ENCODE assay signal across 24 cellular contexts in genomic region chr15:100116416-100117190, GRCh38.
DNase-seq lines count a peak whose midpoint lies in the region; ATAC-seq, FAIRE-seq and TF ChIP-seq lines count a peak whose summit lies in the region.
"Had no signal": no experiment of that assay in that cellular context is flagged by ENCODE, and none has a peak within 500 bp of the region (broad histone marks: within the 10 kb centered on the region; RNA-seq: fewer than 3 reads in every experiment).

No MANE protein-coding gene starts in this region.

- ATAC-seq in Right ventricle myocardium inferior (peak; percentile 11), gastroesophageal sphincter (no peak), GM21619 (IDR thresholded peaks at IDR 0.05; ENCODE audit: unreplicated experiment) (no peak), HG02623 (IDR thresholded peaks at IDR 0.05; ENCODE audit: unreplicated experiment) (no peak)
- ATAC-seq: A549; activated CD8-positive, alpha-beta T cell treated with anti-CD3 and anti-CD28 coated beads for 36 hours had no signal

- H3K4me3 ChIP-seq in gastroesophageal sphincter (no peak overlapping the region), neuronal stem cell (ENCODE audit: low read length in 2 of 2) (no peak overlapping the region)
- H3K4me3 ChIP-seq: A549, hepatocyte, upper lobe of left lung had no signal

- H3K27me3 ChIP-seq in gastroesophageal sphincter (no peaks in the 10 kb centered on the region), neuronal stem cell (ENCODE audit: control insufficient read depth in 3 of 3, insufficient read depth in 3 of 3, low read depth in 1 of 3, low read length in 3 of 3) (no peaks in the 10 kb centered on the region)
- H3K27me3 ChIP-seq: hepatocyte, upper lobe of left lung had no signal

- H3K9me3 ChIP-seq in gastroesophageal sphincter, result peaks cover 0 to 15% (median 0%) of the 10 kb centered on the region in 3 donors
- H3K9me3 ChIP-seq in neuronal stem cell (replicated peaks in 1 of 2; ENCODE audit: control insufficient read depth in 2 of 2, insufficient read depth in 1 of 2, low read depth in 1 of 2, low read length in 2 of 2), result peaks cover 0 to under 1% of the 10 kb centered on the region in 2 donors

- H3K4ac ChIP-seq in neuronal stem cell (ENCODE audit: low read length), result no peak overlapping the region

- intact Hi-C loops in Right ventricle myocardium inferior (cut with DNase I), result no loop called here
- intact Hi-C loops in cardiac septum (cut with DNase I), result loop anchor here (10.0 kb wide), 2 partner anchors 152 to 992 kb away; no protein-coding TSS in a partner anchor

- no peak for TF ChIP-seq EP300 in gastroesophageal sphincter (IDR thresholded peaks at IDR 0.05)

- H3K9ac ChIP-seq in neuronal stem cell (ENCODE audit: low read depth, low read length, poor library complexity), result no peak overlapping the region

- no peak overlapping the region for H2BK12ac ChIP-seq in neuronal stem cell (ENCODE audit: low read length)

- H3K27ac ChIP-seq in gastroesophageal sphincter (peak overlapping the region in 3 of 4 donors; percentile 1 to 31 (median 19)), neuronal stem cell (replicated peaks; ENCODE audit: low read length) (no peak overlapping the region)
- H3K27ac ChIP-seq: A549, hepatocyte, upper lobe of left lung had no signal

- H4K91ac ChIP-seq in neuronal stem cell (ENCODE audit: low read depth, low read length, poor library complexity), result peak overlapping the region; percentile 3

- H2AFZ ChIP-seq in neuronal stem cell (ENCODE audit: low read length), result no peak overlapping the region
- H2AFZ ChIP-seq: hepatocyte had no signal

- H2BK5ac ChIP-seq in neuronal stem cell (ENCODE audit: low read length), result no peak overlapping the region

- peak overlapping the region; percentile 54 for H2BK15ac ChIP-seq in neuronal stem cell (ENCODE audit: low read length)

- no peak for TF ChIP-seq CTCF in gastroesophageal sphincter (IDR thresholded peaks at IDR 0.05)

- peak overlapping the region; percentile 36 for H2AK5ac ChIP-seq in neuronal stem cell (ENCODE audit: low read depth, low read length)

- H3K23ac ChIP-seq in neuronal stem cell (ENCODE audit: low read depth, low read length, poor library complexity), result no peak overlapping the region

- H2BK120ac ChIP-seq in neuronal stem cell (ENCODE audit: low read depth, low read length), result no peak overlapping the region

- FAIRE-seq in urothelium cell line (lab: Jason Lieb, UNC), result no peak
- FAIRE-seq: A549 had no signal

- H3K18ac ChIP-seq in neuronal stem cell (ENCODE audit: low read length), result peak overlapping the region; percentile 60

- DNase-seq in Right ventricle myocardium inferior (ENCODE audit: missing footprints) (peak; percentile 86), cardiac septum (ENCODE audit: low spot score) (no peak), neuronal stem cell (ENCODE audit: low spot score) (no peak), urothelium cell line (ENCODE audit: low spot score) (peak; percentile 20), GF-D8 (lab: John Stamatoyannopoulos, UW) (no peak)
- DNase-seq: activated CD4-positive, CD25-positive, alpha-beta regulatory T cell; activated CD8-positive, alpha-beta T cell treated with anti-CD3 and anti-CD28 coated beads for 36 hours; activated gamma-delta T cell treated with Interleukin-2 at 50 U/mL for 16 hours; activated T-cell treated with anti-CD3 and anti-CD28 coated beads, Interleukin-2, amount 50 U/mL, for 1 hour; C1 segment of cervical spinal cord; EL; GOT3; immature natural killer cell; NCI-H1417; retina; stimulated activated CD4-positive, alpha-beta T cell treated with anti-CD3 and anti-CD28 coated beads, Interleukin-15, amount 100 ng/mL, for 24 hours; stimulated activated CD8-positive, alpha-beta memory T cell treated with anti-CD3 and anti-CD28 coated beads, Interleukin-4, amount 100 ng/mL, for 48 hours; T1000 had no signal

- peaks cover 0 to 53% (median 23%) of the 10 kb centered on the region in 3 donors for H3K4me1 ChIP-seq in gastroesophageal sphincter
- peaks cover 2 to 19% of the 10 kb centered on the region in 2 donors for H3K4me1 ChIP-seq in neuronal stem cell (ENCODE audit: control insufficient read depth in 2 of 2, insufficient read depth in 1 of 2, low read depth in 1 of 2, low read length in 2 of 2)
- H3K4me1 ChIP-seq: A549 had no signal

- 89 to 94% methylated on average over 3 to 4 of the region's 17 CpGs for WGBS in gastroesophageal sphincter (ENCODE audit: low coverage in 1 of 2), 2 donors
- no CpG with 5 or more reads among the region's 17 CpGs for WGBS in neuronal stem cell (ENCODE audit: extremely low coverage in 2 of 2, insufficient read length in 2 of 2, insufficient replicate concordance in 1 of 2), 2 donors

- no peak overlapping the region for H3K4me2 ChIP-seq in neuronal stem cell (ENCODE audit: insufficient read depth, low read length, poor library complexity, severe bottlenecking)
- H3K4me2 ChIP-seq: A549, hepatocyte had no signal

- no peak overlapping the region for H4K8ac ChIP-seq in neuronal stem cell (ENCODE audit: low read depth, low read length)

- H3K79me1 ChIP-seq in neuronal stem cell (ENCODE audit: low read depth, low read length), result no peaks in the 10 kb centered on the region

- TF ChIP-seq POLR2A in gastroesophageal sphincter (IDR thresholded peaks at IDR 0.05), result no peak

- no peak overlapping the region for H3K14ac ChIP-seq in neuronal stem cell (ENCODE audit: low read length)

- H3K36me3 ChIP-seq in gastroesophageal sphincter (no peaks in the 10 kb centered on the region), neuronal stem cell (replicated peaks in 1 of 2; ENCODE audit: control insufficient read depth in 2 of 2, insufficient read depth in 2 of 2, low read length in 2 of 2) (no peaks in the 10 kb centered on the region)
- H3K36me3 ChIP-seq: upper lobe of left lung had no signal

Comparison
In these comparisons a context has a peak if more than half of its experiments do, and no peak if none do; other contexts are left out.
1. DNase-seq: peak in Right ventricle myocardium inferior (single experiment) and urothelium cell line (single experiment); none in cardiac septum (single experiment), neuronal stem cell (single experiment) and GF-D8 (single experiment).